19 cellular contexts compared by ENCODE assay signal in genomic region chr3:101072299-101072698, GRCh38.
DNase-seq lines count a peak whose midpoint lies in the region; ATAC-seq and FAIRE-seq lines count a peak whose summit lies in the region.
"Had no signal": no experiment of that assay in that cellular context is flagged by ENCODE, and none has a peak within 500 bp of the region (broad histone marks: within the 10 kb centered on the region; RNA-seq: fewer than 3 reads in every experiment).

No MANE protein-coding gene starts in this region.

- ATAC-seq in GM21528 (IDR thresholded peaks at IDR 0.05; ENCODE audit: low FRiP score, unreplicated experiment) (no peak), GM18858 (IDR thresholded peaks at IDR 0.05; ENCODE audit: unreplicated experiment) (no peak)
- ATAC-seq: left ventricle myocardium superior; naive thymus-derived CD4-positive, alpha-beta T cell had no signal

- DNase-seq in A172 (ENCODE audit: low spot score) (peak; percentile 35), M059J (ENCODE audit: low read depth) (peak; percentile 63), dermis blood vessel endothelial cell (peak; percentile 89), kidney glomerular epithelial cell (lab: John Stamatoyannopoulos, UW) (peak; percentile 74), NCI-H187 (lab: John Stamatoyannopoulos, UW) (no peak), GM19239 (ENCODE audit: insufficient read length, low spot score) (no peak)
- DNase-seq: activated CD8-positive, alpha-beta memory T cell treated with anti-CD3 and anti-CD28 coated beads for 24 hours; CD8-positive, alpha-beta memory T cell; effector memory CD4-positive, alpha-beta T cell; head of caudate nucleus; left ventricle myocardium superior; naive thymus-derived CD4-positive, alpha-beta T cell; NCI-H1436 treated with DMSO at 0.1 percent for 48 hours; NCI-H345; retina had no signal

- FAIRE-seq in GM19239 (lab: Jason Lieb, UNC), result no peak
- FAIRE-seq: A204.1, GM12892 had no signal

Comparison
In these comparisons a context has a peak if more than half of its experiments do, and no peak if none do; other contexts are left out.
1. DNase-seq: peak in A172 (single experiment), M059J (single experiment), dermis blood vessel endothelial cell (single experiment) and kidney glomerular epithelial cell (single experiment); none in NCI-H187 (0 of 2) and GM19239 (single experiment).